ENCODE assay signal across 31 cellular contexts in genomic region chrX:142327182-142327581, GRCh38.
A peak's percentile ranks its signal among the peaks of the same experiment; 100 is the strongest.
DNase-seq lines count a peak whose midpoint lies in the region; ATAC-seq and TF ChIP-seq lines count a peak whose summit lies in the region.
"Had no signal": no experiment of that assay in that cellular context is flagged by ENCODE, and none has a peak within 500 bp of the region (broad histone marks: within the 10 kb centered on the region; RNA-seq: fewer than 3 reads in every experiment).

No MANE protein-coding gene starts in this region.

- H2AFZ ChIP-seq in IMR-90 (replicated peaks; ENCODE audit: low read length, poor library complexity), result no peak overlapping the region

- H3K27me3 ChIP-seq in IMR-90 (ENCODE audit: control insufficient read depth, insufficient read depth, low read length) (no peaks in the 10 kb centered on the region), gastroesophageal sphincter (no peaks in the 10 kb centered on the region), spleen (replicated peaks in 1 of 7) (no peaks in the 10 kb centered on the region), left ventricle myocardium inferior (ENCODE audit: low read depth) (no peaks in the 10 kb centered on the region)
- H3K27me3 ChIP-seq: BE2C had no signal

- no peaks in the 10 kb centered on the region for H3K36me3 ChIP-seq in IMR-90 (ENCODE audit: control insufficient read depth, insufficient read depth, low read length)
- no peaks in the 10 kb centered on the region for H3K36me3 ChIP-seq in gastroesophageal sphincter
- no peaks in the 10 kb centered on the region for H3K36me3 ChIP-seq in spleen
- H3K36me3 ChIP-seq in left ventricle myocardium inferior, result no peaks in the 10 kb centered on the region
- H3K36me3 ChIP-seq: BE2C; BLaER1; BLaER1 treated with 17β-estradiol and CSF1 and Interleukin-3, amounts not matched to agents 10 nM and 100 nM had no signal

- no peak overlapping the region for H3K4me2 ChIP-seq in IMR-90 (ENCODE audit: low read depth, low read length)
- H3K4me2 ChIP-seq: A549; BLaER1; BLaER1 treated with 17β-estradiol and CSF1 and Interleukin-3, amounts not matched to agents 10 nM and 100 nM had no signal

- H3K4me1 ChIP-seq in IMR-90 (ENCODE audit: control insufficient read depth, insufficient read depth, low read length) (no peaks in the 10 kb centered on the region), gastroesophageal sphincter (no peaks in the 10 kb centered on the region), spleen (no peaks in the 10 kb centered on the region), left ventricle myocardium inferior (no peaks in the 10 kb centered on the region)
- H3K4me1 ChIP-seq: A549; BE2C; BLaER1; BLaER1 treated with 17β-estradiol and CSF1 and Interleukin-3, amounts not matched to agents 10 nM and 100 nM; Caco-2 had no signal

- POLR2A ChIA-PET in IMR-90 (lab: Charles Lee; ENCODE audit: unreplicated experiment), result no interaction called here

- no peak for TF ChIP-seq EP300 in gastroesophageal sphincter (IDR thresholded peaks at IDR 0.05)

- in situ Hi-C loops in IMR-90 (cut with MboI; ENCODE audit: low sequenced_read_pairs), result no loop called here

- H3K56ac ChIP-seq in IMR-90 (ENCODE audit: extremely low read depth, insufficient read depth, low read length), result no peak overlapping the region

- H2AK9ac ChIP-seq in IMR-90 (replicated peaks; ENCODE audit: low read depth, low read length, poor library complexity), result peak overlapping the region; percentile 8

- H3K4me3 ChIP-seq in IMR-90 (ENCODE audit: insufficient read depth, low read depth, low read length), result no peak overlapping the region
- no peak overlapping the region for H3K4me3 ChIP-seq in gastroesophageal sphincter
- H3K4me3 ChIP-seq in spleen, result no peak overlapping the region
- no peak overlapping the region for H3K4me3 ChIP-seq in left ventricle myocardium inferior
- H3K4me3 ChIP-seq: A549; BLaER1; BLaER1 treated with 17β-estradiol and CSF1 and Interleukin-3, amounts not matched to agents 10 nM and 100 nM had no signal

- H3K27ac ChIP-seq in IMR-90 (ENCODE audit: insufficient read depth, low read length) (no peak overlapping the region), gastroesophageal sphincter (no peak overlapping the region), spleen (no peak overlapping the region), left ventricle myocardium inferior (replicated peaks) (no peak overlapping the region)
- H3K27ac ChIP-seq: 22Rv1; A549; BLaER1; BLaER1 treated with 17β-estradiol and CSF1 and Interleukin-3, amounts not matched to agents 10 nM and 100 nM; C4-2B had no signal

- no peak overlapping the region for H3K23ac ChIP-seq in IMR-90 (ENCODE audit: low read depth, low read length)

- H3K14ac ChIP-seq in IMR-90 (replicated peaks; ENCODE audit: low read depth, low read length), result no peak overlapping the region

- no peak overlapping the region for H3K18ac ChIP-seq in IMR-90 (ENCODE audit: low read depth, low read length)

- TF ChIP-seq CTCF in IMR-90 (conservative IDR thresholded peaks at IDR 0.05; ENCODE audit: low read depth, low read length) (no peak), gastroesophageal sphincter (IDR thresholded peaks at IDR 0.05) (no peak), spleen (IDR thresholded peaks at IDR 0.05 in 8 of 11, conservative IDR thresholded peaks at IDR 0.05 in 3 of 11) (no peak), left ventricle myocardium inferior (IDR thresholded peaks at IDR 0.05; ENCODE audit: borderline replicate concordance) (no peak)

- DNase-seq in IMR-90, result no peak
- peak; percentile 56 for DNase-seq in spleen
- no peak for DNase-seq in left ventricle myocardium inferior
- no peak for DNase-seq in stimulated activated naive CD4-positive, alpha-beta T cell (lab: John Stamatoyannopoulos, UW)
- DNase-seq: 8988T; ACHN; AML-193; BE2C; C1 segment of cervical spinal cord; Caco-2; Calu3; CD4-positive, alpha-beta memory T cell; CD4-positive, alpha-beta T cell; CD4-positive, CD25-positive, alpha-beta regulatory T cell; CD8-positive, alpha-beta memory T cell; CD8-positive, alpha-beta T cell; COR-L47; DMS 273 treated with DMSO at 0.1 percent for 48 hours; DMS153; DMS53; DMS79; DMS79 treated with DMSO at 0.1 percent for 48 hours; DND-41; EL had no signal

- H3K9me3 ChIP-seq in IMR-90 (ENCODE audit: control insufficient read depth, insufficient read depth, low read length), result peaks cover 6% of the 10 kb centered on the region; the same call in 1 of the 2 replicates
- H3K9me3 ChIP-seq in gastroesophageal sphincter, result no peaks in the 10 kb centered on the region
- H3K9me3 ChIP-seq in spleen, result no peaks in the 10 kb centered on the region
- H3K9me3 ChIP-seq in left ventricle myocardium inferior (replicated peaks), result no peaks in the 10 kb centered on the region
- H3K9me3 ChIP-seq: A549, BE2C, Caco-2 had no signal

- ATAC-seq in IMR-90 (ENCODE audit: low read depth) (no peak), gastroesophageal sphincter (peak; percentile 25), HG03097 (IDR thresholded peaks at IDR 0.05; ENCODE audit: low FRiP score, unreplicated experiment) (no peak)
- ATAC-seq: A549; CD8-positive, alpha-beta T cell had no signal

- no peaks in the 10 kb centered on the region for H3K79me1 ChIP-seq in IMR-90 (ENCODE audit: low read depth in 1 of 2, low read length in 2 of 2)

- H2BK20ac ChIP-seq in IMR-90 (ENCODE audit: low read depth, low read length), result no peak overlapping the region

- no TSS peak for BruUV-seq in IMR-90 (replicated peaks; lab: Mats Ljungman, UMichigan)

- no peaks in the 10 kb centered on the region for H4K20me1 ChIP-seq in IMR-90 (ENCODE audit: insufficient read depth, low read length)
- H4K20me1 ChIP-seq: BLaER1; BLaER1 treated with 17β-estradiol and CSF1 and Interleukin-3, amounts not matched to agents 10 nM and 100 nM had no signal

- intact Hi-C loops in IMR-90 (cut with micrococcal nuclease) (no loop called here), spleen (cut with DNase I; ENCODE audit: low total_unique reads) (no loop called here), left ventricle myocardium inferior (cut with micrococcal nuclease) (no loop called here)

- TF ChIP-seq RAD21 in IMR-90 (IDR thresholded peaks at IDR 0.05; ENCODE audit: low read length), result no peak

- no peak overlapping the region for H2AK5ac ChIP-seq in IMR-90 (ENCODE audit: low read depth, low read length)

- TF ChIP-seq POLR2A in IMR-90 (IDR thresholded peaks at IDR 0.05; ENCODE audit: low read depth, low read length), result no peak
- TF ChIP-seq POLR2A in gastroesophageal sphincter (IDR thresholded peaks at IDR 0.05), result no peak
- no peak for TF ChIP-seq POLR2A in spleen (IDR thresholded peaks at IDR 0.05)

- H3K9me1 ChIP-seq in IMR-90 (ENCODE audit: insufficient read depth, low read length), result no peaks in the 10 kb centered on the region

- H2BK120ac ChIP-seq in IMR-90 (ENCODE audit: low read depth, low read length), result no peak overlapping the region

- WGBS in IMR-90 (ENCODE audit: extremely low coverage in 2 of 2, insufficient read length in 1 of 2), 2 experiments, result 54% methylated on average over 4 of the region's 6 CpGs; no CpG with 5 or more reads in 1 of the 2 experiments
- no CpG with 5 or more reads among the region's 6 CpGs for WGBS in gastroesophageal sphincter (ENCODE audit: low coverage in 1 of 2), 2 donors
- WGBS in spleen, 5 donors, result 83 to 94% (median 86%) methylated on average over 3 to 6 of the region's 6 CpGs

- dilution Hi-C loops in IMR-90 (cut with HindIII; ENCODE audit: low sequenced_read_pairs, unreplicated experiment), result no loop called here

- H4K5ac ChIP-seq in IMR-90 (ENCODE audit: low read depth, low read length), result no peak overlapping the region

- H4K91ac ChIP-seq in IMR-90 (ENCODE audit: insufficient read depth, low read depth, low read length), result no peak overlapping the region

- H4K8ac ChIP-seq in IMR-90 (ENCODE audit: low read depth in 2 of 2, low read length in 2 of 2), result no peak overlapping the region

- CTCF ChIA-PET in IMR-90 (lab: Yijun Ruan, JAX), result no interaction called here

- no peak overlapping the region for H3K4ac ChIP-seq in IMR-90 (ENCODE audit: low read depth, low read length)

- no peak overlapping the region for H2BK15ac ChIP-seq in IMR-90 (ENCODE audit: low read depth, low read length)

- H2BK5ac ChIP-seq in IMR-90 (ENCODE audit: low read depth, low read length, poor library complexity, severe bottlenecking), result no peak overlapping the region

- H3K9ac ChIP-seq in IMR-90 (ENCODE audit: low read depth, low read length), result no peak overlapping the region
- H3K9ac ChIP-seq: BLaER1; BLaER1 treated with 17β-estradiol and CSF1 and Interleukin-3, amounts not matched to agents 10 nM and 100 nM had no signal

TF ChIP-seq in IMR-90, 13 proteins besides CTCF, POLR2A, EP300 and RAD21:
- no peak for TF ChIP-seq NFE2L2 (IDR thresholded peaks at IDR 0.05; ENCODE audit: low read depth, low read length)
- TF ChIP-seq CEBPB (IDR thresholded peaks at IDR 0.05; ENCODE audit: low read depth, low read length), result no peak
- no peak for TF ChIP-seq MXI1 (IDR thresholded peaks at IDR 0.05; ENCODE audit: borderline replicate concordance, low read depth, low read length)
- TF ChIP-seq MAZ (IDR thresholded peaks at IDR 0.05; ENCODE audit: borderline replicate concordance, low read depth, low read length), result no peak
- no peak for TF ChIP-seq RCOR1 (IDR thresholded peaks at IDR 0.05; ENCODE audit: insufficient replicate concordance, low read length)
- no peak for TF ChIP-seq FOS (IDR thresholded peaks at IDR 0.05; ENCODE audit: low read depth, low read length)
- TF ChIP-seq USF2 (IDR thresholded peaks at IDR 0.05; ENCODE audit: low read depth, low read length), result no peak
- TF ChIP-seq BHLHE40 (IDR thresholded peaks at IDR 0.05; ENCODE audit: low read depth, low read length), result no peak
- TF ChIP-seq RFX5 (IDR thresholded peaks at IDR 0.05; ENCODE audit: low read depth, low read length), result no peak
- no peak for TF ChIP-seq MAFK (IDR thresholded peaks at IDR 0.05; ENCODE audit: low read depth, low read length)
- no peak for TF ChIP-seq CHD1 (IDR thresholded peaks at IDR 0.05; ENCODE audit: low read depth, low read length)
- no peak for TF ChIP-seq SMC3 (IDR thresholded peaks at IDR 0.05; ENCODE audit: low read depth, low read length)
